8 cellular contexts compared by ENCODE assay signal in genomic region chr17:72119963-72120877, GRCh38. TPM values are rescaled to one million over a fixed set of nuclear protein-coding genes. Genes with fewer than 3 reads are reported as not detected.
A peak's percentile ranks its signal among the peaks of the same experiment; 100 is the strongest.
DNase-seq lines count a peak whose midpoint lies in the region; ATAC-seq and TF ChIP-seq lines count a peak whose summit lies in the region.

No MANE protein-coding gene starts in this region.

- H3K27ac ChIP-seq in OCI-LY7 (ENCODE audit: low read depth, low read length, poor library complexity, severe bottlenecking) = no peak overlapping the region

- H3K4me3 Mint-ChIP-seq in progenitor cell of endocrine pancreas (ENCODE audit: low read depth) = peak overlapping the region; percentile 89

- intact Hi-C loops in OCI-LY7 (cut with micrococcal nuclease; ENCODE audit: unreplicated experiment) = loop anchor here (5.0 to 10.0 kb wide), 3 partner anchors 425 to 1033 kb away; no protein-coding TSS in a partner anchor

- peaks cover 17% of the 10 kb centered on the region for H3K36me3 Mint-ChIP-seq in progenitor cell of endocrine pancreas (ENCODE audit: insufficient read depth)

- ATAC-seq in HG02970 (IDR thresholded peaks at IDR 0.05; ENCODE audit: low FRiP score, unreplicated experiment) (peak; percentile 14), HG02884 (IDR thresholded peaks at IDR 0.05; ENCODE audit: unreplicated experiment) (no peak)

- H3K9me2 ChIP-seq in OCI-LY7 (ENCODE audit: insufficient read depth, low read length) = no peaks in the 10 kb centered on the region

- TF ChIP-seq CTCF in progenitor cell of endocrine pancreas (IDR thresholded peaks at IDR 0.05; ENCODE audit: unreplicated experiment) (no peak), OCI-LY7 (conservative IDR thresholded peaks at IDR 0.05; ENCODE audit: low read length) (no peak)

- DNase-seq in D341Med (ENCODE audit: low spot score) (peak; percentile 70), SW480 (ENCODE audit: low spot score) (peak; percentile 76), germinal center (ENCODE audit: low spot score) (peak; percentile 35), progenitor cell of endocrine pancreas (ENCODE audit: low spot score, unreplicated experiment) (peak; percentile 46), OCI-LY7 (ENCODE audit: low spot score) (no peak)
- no peak for DNase-seq in stimulated activated CD4-positive, alpha-beta T cell treated with anti-CD3 and anti-CD28 coated beads, Interleukin-2, amount 100 ng/mL, for 48 hours

- BruUV-seq in OCI-LY7 (replicated peaks; lab: Mats Ljungman, UMichigan) = no TSS peak

- H4K20me1 ChIP-seq in OCI-LY7 (ENCODE audit: insufficient read depth, low read length) = no peaks in the 10 kb centered on the region

- peaks cover 16% of the 10 kb centered on the region for H3K27me3 Mint-ChIP-seq in progenitor cell of endocrine pancreas

- H3K27ac Mint-ChIP-seq in progenitor cell of endocrine pancreas = peak overlapping the region; percentile 95

- POLR2A ChIA-PET in OCI-LY7 (lab: Charles Lee) = interaction anchor here (0.6 kb wide), 2 partner anchors 197 to 296 kb away, joined by 4 to 5 read pairs; no protein-coding TSS in a partner anchor

- no peak overlapping the region for H3K4me3 ChIP-seq in OCI-LY7 (ENCODE audit: low read depth, low read length, poor library complexity, severe bottlenecking)

- peaks cover 42% of the 10 kb centered on the region for H3K4me1 Mint-ChIP-seq in progenitor cell of endocrine pancreas (ENCODE audit: low read depth)

- no peaks in the 10 kb centered on the region for H3K36me3 ChIP-seq in OCI-LY7 (ENCODE audit: insufficient read depth, low read length)

- CTCF ChIA-PET in OCI-LY7 (lab: Charles Lee; ENCODE audit: unreplicated experiment) = no interaction called here

- H3K9me3 Mint-ChIP-seq in progenitor cell of endocrine pancreas (ENCODE audit: low read depth) = no peaks in the 10 kb centered on the region

- H3K4me1 ChIP-seq in OCI-LY7 (ENCODE audit: insufficient read depth, low read length, poor library complexity, severe bottlenecking) = no peaks in the 10 kb centered on the region

- no peak overlapping the region for H3K4me2 ChIP-seq in OCI-LY7 (ENCODE audit: low read length)

- no peaks in the 10 kb centered on the region for H3K79me2 ChIP-seq in OCI-LY7 (ENCODE audit: insufficient read depth, low read depth, low read length)

- H3K9me3 ChIP-seq in OCI-LY7 (ENCODE audit: low read length) = no peaks in the 10 kb centered on the region

- no peak overlapping the region for H2AFZ ChIP-seq in OCI-LY7 (ENCODE audit: low read length)

RNA-seq across cellular contexts. Expression of gene SOX9, which starts 0.6 kb away (rescaled TPM):
- total RNA-seq in progenitor cell of endocrine pancreas (190 and 219 TPM in 2 replicates), OCI-LY7 (2022) (not detected in 2 replicates)
- not detected in 2 replicates for total RNA-seq in OCI-LY7 (2014; rRNA removed; shearing (Covaris generic))

Comparison
In these comparisons a context has a peak if more than half of its experiments do, and no peak if none do; other contexts are left out.
1. DNase-seq: peak in D341Med (single experiment), SW480 (single experiment), germinal center (single experiment) and progenitor cell of endocrine pancreas (single experiment); none in OCI-LY7 (single experiment) and stimulated activated CD4-positive, alpha-beta T cell treated with anti-CD3 and anti-CD28 coated beads, Interleukin-2, amount 100 ng/mL, for 48 hours (0 of 2).
2. RNA of gene SOX9, which starts 0.6 kb away (total RNA-seq): 190 to 219 TPM in progenitor cell of endocrine pancreas; not detected in OCI-LY7; every median in the first group is over 100 times any median in the second.